In the genomic region with DNA sequence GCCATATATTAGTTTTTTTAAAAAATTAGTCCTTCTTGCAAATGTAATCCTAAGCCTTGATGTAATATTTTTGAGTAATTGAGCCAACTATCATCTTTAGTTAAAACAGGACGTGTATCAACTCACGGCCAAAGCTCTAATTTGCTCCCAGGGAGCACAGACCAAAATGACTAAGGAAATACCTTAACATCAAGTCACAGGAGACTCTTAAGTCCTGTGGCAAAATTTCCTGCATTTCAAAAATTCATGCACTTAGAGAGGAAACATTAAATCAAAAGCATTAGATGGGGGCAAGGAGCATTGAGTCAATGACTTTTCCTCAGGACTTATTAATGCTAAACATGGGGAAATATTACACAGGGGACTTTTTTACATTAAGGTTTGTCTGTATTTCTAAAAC, we compare ENCODE assay signal across 15 cellular contexts. TPM values are rescaled to one million over a fixed set of nuclear protein-coding genes. Genes with fewer than 3 reads are reported as not detected.
DNase-seq lines count a peak whose midpoint lies in the region; ATAC-seq, FAIRE-seq and TF ChIP-seq lines count a peak whose summit lies in the region.
"Had no signal": no experiment of that assay in that cellular context is flagged by ENCODE, and none has a peak within 500 bp of the region (broad histone marks: within the 10 kb centered on the region; RNA-seq: fewer than 3 reads in every experiment).

No MANE protein-coding gene starts in this region.

- H3K79me1 ChIP-seq in mesendoderm (ENCODE audit: low read length), result no peaks in the 10 kb centered on the region

- DNase-seq in AG08395 (ENCODE audit: low spot score) (peak; percentile 62), HTR-8/SVneo (ENCODE audit: insufficient read length, low spot score) (peak; percentile 6), brain microvascular endothelial cell (peak; percentile 59), mesendoderm (peak; percentile 21), substantia nigra (lab: John Stamatoyannopoulos, UW) (no peak), HuH-7.5 (ENCODE audit: low spot score) (no peak), midbrain (lab: John Stamatoyannopoulos, UW) (no peak)
- DNase-seq in stimulated activated naive CD8-positive, alpha-beta T cell treated with anti-CD3 and anti-CD28 coated beads, Interleukin-15, Interleukin-2, amounts not matched to agents 100 U/mL and 50 U/mL, for 24 hours, result no peak
- DNase-seq: activated CD8-positive, alpha-beta T cell treated with anti-CD3 and anti-CD28 coated beads, Interleukin-2, amount 10 ng/mL, durations not matched to agents 7 days and 5 days; BE2C; DMS 273 treated with DMSO at 0.1 percent for 48 hours; MV-4-11; NCI-H2171 treated with DMSO at 0.1 percent for 48 hours had no signal

- no peak for FAIRE-seq in HTR-8/SVneo (lab: Jason Lieb, UNC)

- H3K79me2 ChIP-seq in mesendoderm (ENCODE audit: control insufficient read depth, insufficient read depth, low read length), result no peaks in the 10 kb centered on the region

- ATAC-seq in stimulated activated naive CD8-positive, alpha-beta T cell treated with anti-CD3 and anti-CD28 coated beads, Interleukin-15, Interleukin-2, amounts not matched to agents 100 U/mL and 50 U/mL, for 24 hours, result no peak
- ATAC-seq: activated CD8-positive, alpha-beta T cell treated with anti-CD3 and anti-CD28 coated beads, Interleukin-2, amount 10 ng/mL, durations not matched to agents 7 days and 5 days; activated T-helper 17 cell treated with anti-CD3 and anti-CD28 coated beads, Interleukin-2, amount 50 U/mL, for 72 hours had no signal

- H3K23ac ChIP-seq in mesendoderm (ENCODE audit: low read length), result no peak overlapping the region

- H3K4me2 ChIP-seq in mesendoderm (ENCODE audit: low read length), result no peak overlapping the region

- in situ Hi-C loops in brain microvascular endothelial cell (cut with HindIII; ENCODE audit: low pct_ligation_motif_present, low sequenced_read_pairs), result no loop called here

- H3K4ac ChIP-seq in mesendoderm (ENCODE audit: low read depth, low read length), result no peak overlapping the region

- no peak overlapping the region for H2BK120ac ChIP-seq in mesendoderm (ENCODE audit: low read depth, low read length)

- no peak overlapping the region for H2BK5ac ChIP-seq in mesendoderm (ENCODE audit: low read length)

- TF ChIP-seq CTCF in brain microvascular endothelial cell (IDR thresholded peaks at IDR 0.05; ENCODE audit: low read depth, low read length, missing control alignments), result no peak

- no peak overlapping the region for H3K9ac ChIP-seq in mesendoderm (ENCODE audit: low read length)

- WGBS in mesendoderm (ENCODE audit: extremely low coverage, insufficient coverage, low lambda C conversion rate), result no CpG with 5 or more reads among the region's 2 CpGs

- H3K36me3 ChIP-seq in brain microvascular endothelial cell (replicated peaks), result no peaks in the 10 kb centered on the region
- no peaks in the 10 kb centered on the region for H3K36me3 ChIP-seq in mesendoderm (ENCODE audit: control insufficient read depth, insufficient read depth, low read length)
- H3K36me3 ChIP-seq: BE2C, suprapubic skin had no signal

- H4K5ac ChIP-seq in mesendoderm (ENCODE audit: low read length), result no peak overlapping the region

- H2AK5ac ChIP-seq in mesendoderm (ENCODE audit: low read length), result no peak overlapping the region

- H3K18ac ChIP-seq in mesendoderm (ENCODE audit: low read length), result no peak overlapping the region

- H3K27ac ChIP-seq in brain microvascular endothelial cell (peak overlapping the region; percentile 39), mesendoderm (ENCODE audit: low read depth, low read length) (no peak overlapping the region), substantia nigra (ENCODE audit: low read depth, low read length, poor library complexity, severe bottlenecking) (no peak overlapping the region)
- H3K27ac ChIP-seq: suprapubic skin had no signal

- H3K56ac ChIP-seq in mesendoderm (ENCODE audit: low read length), result no peak overlapping the region

- H3K27me3 ChIP-seq in brain microvascular endothelial cell (replicated peaks) (no peaks in the 10 kb centered on the region), mesendoderm (ENCODE audit: insufficient read depth, low read length, poor library complexity) (no peaks in the 10 kb centered on the region)
- H3K27me3 ChIP-seq: BE2C, suprapubic skin had no signal

- H2BK15ac ChIP-seq in mesendoderm (replicated peaks; ENCODE audit: low read depth), result no peak overlapping the region

- no peak overlapping the region for H4K8ac ChIP-seq in mesendoderm (ENCODE audit: low read depth, low read length)

- H3K4me3 ChIP-seq in brain microvascular endothelial cell (ENCODE audit: low read depth, low read length), result no peak overlapping the region
- H3K4me3 ChIP-seq in mesendoderm (ENCODE audit: low read length), result no peak overlapping the region
- H3K4me3 ChIP-seq: suprapubic skin had no signal

- peaks cover 3% of the 10 kb centered on the region for H3K4me1 ChIP-seq in mesendoderm (ENCODE audit: control insufficient read depth, low read depth, low read length)
- H3K4me1 ChIP-seq: BE2C, suprapubic skin had no signal

RNA-seq across cellular contexts. Expression of a gene that starts 8.7 kb away (rescaled TPM):
- polyA plus RNA-seq in mesendoderm (2013, experiment 1 of 2), result not detected
- polyA plus RNA-seq in mesendoderm (2013, experiment 2 of 2), result not detected

Comparison
In these comparisons a context has a peak if more than half of its experiments do, and no peak if none do; other contexts are left out.
1. DNase-seq: peak in AG08395 (single experiment), HTR-8/SVneo (single experiment), brain microvascular endothelial cell (single experiment) and mesendoderm (single experiment); none in substantia nigra (0 of 49), stimulated activated naive CD8-positive, alpha-beta T cell treated with anti-CD3 and anti-CD28 coated beads, Interleukin-15, Interleukin-2, amounts not matched to agents 100 U/mL and 50 U/mL, for 24 hours (single experiment), HuH-7.5 (single experiment) and midbrain (single experiment).